In genomic region chr6:114017146-114017545, GRCh38 we compare ENCODE assay signal across 8 cellular contexts. TPM values are rescaled to one million over a fixed set of nuclear protein-coding genes. Genes with fewer than 3 reads are reported as not detected.
DNase-seq lines count a peak whose midpoint lies in the region; TF ChIP-seq lines count a peak whose summit lies in the region.
"Not testable (repeated sequence)": the region's sequence is repeated elsewhere in the genome, so short reads cannot be mapped to it uniquely, and the experiment has no call there.

No MANE protein-coding gene starts in this region.

- H4K20me1 ChIP-seq in smooth muscle cell (ENCODE audit: low read depth) = not testable (repeated sequence)

- in situ Hi-C loops in ACHN (cut with HindIII; ENCODE audit: low pct_ligation_motif_present, low pct_unique_long_range_greater_than_20kb, low sequenced_read_pairs); astrocyte of the spinal cord (cut with HindIII; ENCODE audit: low sequenced_read_pairs): not testable (repeated sequence)

- H4K8ac ChIP-seq in mesenchymal stem cell (ENCODE audit: low read length) = not testable (repeated sequence)

- H4K91ac ChIP-seq in mesenchymal stem cell (ENCODE audit: low read length) = not testable (repeated sequence)

- H3K9me3 ChIP-seq in SJSA1 (replicated peaks); mesenchymal stem cell (ENCODE audit: control insufficient read depth, low read length); smooth muscle cell (replicated peaks; ENCODE audit: low read depth): not testable (repeated sequence)

- H3K14ac ChIP-seq in mesenchymal stem cell (ENCODE audit: low read length in 2 of 2) = not testable (repeated sequence)

- not testable (repeated sequence) for H2AFZ ChIP-seq in mesenchymal stem cell (ENCODE audit: low read depth, low read length); smooth muscle cell (ENCODE audit: low read depth)

- H3K4me3 ChIP-seq in SJSA1; astrocyte of the spinal cord (ENCODE audit: low read depth, low read length); epithelial cell of esophagus (ENCODE audit: low read length); mesenchymal stem cell (ENCODE audit: insufficient read depth in 1 of 2, low read depth in 1 of 2, low read length in 2 of 2); smooth muscle cell: not testable (repeated sequence)

- H2BK5ac ChIP-seq in mesenchymal stem cell (ENCODE audit: low read depth, low read length, poor library complexity, severe bottlenecking) = peak overlapping the region; percentile 35

- H2BK120ac ChIP-seq in mesenchymal stem cell (ENCODE audit: low read depth, low read length) = not testable (repeated sequence)

- H3K18ac ChIP-seq in mesenchymal stem cell (ENCODE audit: low read depth in 1 of 2, low read length in 2 of 2) = not testable (repeated sequence)

- 49% methylated on average over 6 of the region's 6 CpGs for WGBS in mesenchymal stem cell
- WGBS in smooth muscle cell (ENCODE audit: low lambda C conversion rate) = 70% methylated on average over 6 of the region's 6 CpGs

- H3K4ac ChIP-seq in mesenchymal stem cell (ENCODE audit: low read depth in 1 of 2, low read length in 2 of 2) = not testable (repeated sequence)

- H3F3A ChIP-seq in smooth muscle cell (ENCODE audit: low read depth) = not testable (repeated sequence)

- not testable (repeated sequence) for H3K79me2 ChIP-seq in smooth muscle cell (ENCODE audit: low read depth)

- H3K4me2 ChIP-seq in mesenchymal stem cell (ENCODE audit: low read length, poor library complexity, severe bottlenecking); smooth muscle cell: not testable (repeated sequence)

- peaks cover 21% of the 10 kb centered on the region for H3K4me1 ChIP-seq in SJSA1 (replicated peaks)
- not testable (repeated sequence) for H3K4me1 ChIP-seq in mesenchymal stem cell (ENCODE audit: control insufficient read depth, insufficient read depth, low read depth, low read length); smooth muscle cell (ENCODE audit: low read depth)

- peak overlapping the region; percentile 85 for H3K27ac ChIP-seq in SJSA1
- H3K27ac ChIP-seq in mesenchymal stem cell (ENCODE audit: low read length, poor library complexity, severe bottlenecking) = peak overlapping the region; percentile 43
- H3K27ac ChIP-seq in smooth muscle cell (ENCODE audit: low read depth) = peak overlapping the region; percentile 15

- not testable (repeated sequence) for H3K27me3 ChIP-seq in SJSA1 (replicated peaks); mesenchymal stem cell (ENCODE audit: control insufficient read depth in 1 of 2, insufficient read depth in 1 of 2, low read length in 2 of 2); smooth muscle cell (ENCODE audit: low read depth)

- H3K9ac ChIP-seq in mesenchymal stem cell (ENCODE audit: low read length); smooth muscle cell (ENCODE audit: low read depth): not testable (repeated sequence)

- DNase-seq in ACHN (peak; percentile 87), HK-2 (ENCODE audit: unreplicated experiment) (peak; percentile 71), NCI-H226 (peak; percentile 66), SJSA1 (ENCODE audit: low read depth in 1 of 2, low spot score in 2 of 2) (peak; percentile 75 to 91), astrocyte of the spinal cord (ENCODE audit: low read depth, low spot score) (peak; percentile 33), epithelial cell of esophagus (ENCODE audit: low read depth) (peak; percentile 63)
- DNase-seq in mesenchymal stem cell; smooth muscle cell (lab: John Stamatoyannopoulos, UW; ENCODE audit: unreplicated experiment): not testable (repeated sequence)

- not testable (repeated sequence) for H3K79me1 ChIP-seq in mesenchymal stem cell (replicated peaks; ENCODE audit: low read length, poor library complexity, severe bottlenecking)

- TF ChIP-seq CTCF in astrocyte of the spinal cord (IDR thresholded peaks at IDR 0.05; ENCODE audit: low read depth, low read length); epithelial cell of esophagus (IDR thresholded peaks at IDR 0.05; ENCODE audit: insufficient read depth, low read depth, low read length, missing control alignments); smooth muscle cell (IDR thresholded peaks at IDR 0.05; ENCODE audit: borderline replicate concordance, insufficient read depth, poor library complexity, severe bottlenecking): not testable (repeated sequence)

- not testable (repeated sequence) for H3K36me3 ChIP-seq in SJSA1; mesenchymal stem cell (ENCODE audit: control insufficient read depth in 1 of 2, insufficient read depth in 2 of 2, low read depth in 1 of 2, low read length in 2 of 2); smooth muscle cell (ENCODE audit: low read depth)

- not testable (repeated sequence) for H3K23ac ChIP-seq in mesenchymal stem cell (ENCODE audit: low read length in 2 of 2)

- H2AK5ac ChIP-seq in mesenchymal stem cell (ENCODE audit: low read length, severe bottlenecking) = not testable (repeated sequence)

- not testable (repeated sequence) for H2BK15ac ChIP-seq in mesenchymal stem cell (ENCODE audit: low read depth, poor library complexity, severe bottlenecking)

- not testable (repeated sequence) for H2BK12ac ChIP-seq in mesenchymal stem cell (ENCODE audit: low read length in 2 of 2)

RNA-seq across cellular contexts. Expression of gene HDAC2, which starts 46.2 kb away (rescaled TPM):
- total RNA-seq in SJSA1 (2014; rRNA removed; shearing (Covaris generic)) = 87.3 and 98.4 TPM in 2 replicates
- polyA plus RNA-seq in mesenchymal stem cell (2013, experiment 1 of 2) = 68.6 TPM
- polyA plus RNA-seq in mesenchymal stem cell (2013, experiment 2 of 2) = 75.4 TPM
- total RNA-seq in smooth muscle cell = 192 and 228 TPM in 2 replicates
- polyA plus RNA-seq in smooth muscle cell = 198 and 199 TPM in 2 replicates

Comparison
In these comparisons a context has a peak if more than half of its experiments do, and no peak if none do; other contexts are left out.
1. H3K27ac ChIP-seq: peak in every context shown above with its lines; median percentile 85 in SJSA1; 43 in mesenchymal stem cell; 15 in smooth muscle cell.